Comparison of ENCODE assay signal across 2 cellular contexts in genomic region chr22:19229600-19229999, GRCh38.
A peak's percentile ranks its signal among the peaks of the same experiment; 100 is the strongest.
TF ChIP-seq lines count a peak whose summit lies in the region.

No MANE protein-coding gene starts in this region.

TF ChIP-seq in liver, 16 proteins besides CTCF, POLR2A, EP300 and RAD21 (continued from another document):
- TF ChIP-seq REST (IDR thresholded peaks at IDR 0.05) (no peak), NR2F2 (IDR thresholded peaks at IDR 0.05) (no peak), MAX (IDR thresholded peaks at IDR 0.05) (no peak), HNF4A (conservative IDR thresholded peaks at IDR 0.05) (peak in 1 of 2 donors; percentile 25)

TF ChIP-seq in HepG2, 621 proteins besides CTCF, POLR2A, EP300 and RAD21 (continued from another document):
- TF ChIP-seq ZNF577 (CRISPR knock-in tag; IDR thresholded peaks at IDR 0.05; ENCODE audit: borderline replicate concordance, low read depth) (no peak), SRSF9 (IDR thresholded peaks at IDR 0.05; ENCODE audit: borderline replicate concordance, insufficient read depth, low read depth, low read length, poor library complexity, severe bottlenecking) (no peak), RBM22 (optimal IDR thresholded peaks at IDR 0.05; ENCODE audit: low read length) (no peak)
